8 cellular contexts compared by ENCODE assay signal in the genomic region with DNA sequence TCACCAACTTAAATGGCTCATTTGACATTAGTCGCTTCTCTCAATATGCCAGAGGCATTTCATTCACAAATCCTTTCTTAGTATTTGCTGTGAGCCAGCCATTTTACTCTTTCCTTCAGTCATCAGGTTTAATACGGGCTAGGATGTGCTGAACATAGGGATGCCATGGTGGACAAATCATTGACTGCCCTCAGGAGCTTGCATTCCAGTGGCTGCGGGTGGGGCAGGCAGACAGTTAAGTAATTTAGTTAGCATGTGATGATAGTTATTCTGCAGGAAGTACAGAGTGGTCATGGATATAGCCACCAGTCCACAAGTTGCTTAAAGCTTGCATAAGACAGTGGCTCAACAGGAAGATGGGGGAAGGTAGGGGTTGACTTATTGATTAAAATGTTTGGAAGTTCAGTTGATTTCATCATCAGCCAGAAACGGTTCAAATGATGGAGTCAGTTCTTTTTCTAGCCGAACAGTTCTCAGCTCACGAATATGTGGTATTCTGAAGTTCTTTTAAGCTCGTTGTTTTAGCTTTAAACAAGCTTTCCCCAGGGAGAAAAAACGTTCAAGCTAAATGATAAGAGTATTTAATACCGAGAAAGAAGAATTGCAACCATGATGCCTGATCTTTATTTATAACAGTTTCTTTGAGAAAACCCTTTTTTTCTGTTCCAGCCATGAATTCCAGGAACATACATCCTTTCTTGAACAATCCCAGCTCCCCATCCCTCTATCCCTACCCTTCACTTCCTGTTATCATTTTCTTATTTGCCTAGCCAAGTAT. TPM values are rescaled to one million over a fixed set of nuclear protein-coding genes. Genes with fewer than 3 reads are reported as not detected.
DNase-seq lines count a peak whose midpoint lies in the region; ATAC-seq, FAIRE-seq and TF ChIP-seq lines count a peak whose summit lies in the region.

No MANE protein-coding gene starts in this region.

- no peak overlapping the region for H3K4me2 ChIP-seq in K562 (ENCODE audit: insufficient read depth, low read length)

- H3K27ac ChIP-seq in HUES6 (ENCODE audit: low read depth, low read length), result no peak overlapping the region
- H3K27ac ChIP-seq in K562 (ENCODE audit: extremely low read depth, low read depth, low read length), result no peak overlapping the region

- ATAC-seq in K562, result peak; percentile 9; the same call in 1 of the 3 replicates
- no peak for ATAC-seq in GM19023 (IDR thresholded peaks at IDR 0.05; ENCODE audit: unreplicated experiment)
- ATAC-seq in HG03571 (IDR thresholded peaks at IDR 0.05; ENCODE audit: unreplicated experiment), result no peak

- H3K79me2 ChIP-seq in K562 (ENCODE audit: control insufficient read depth, insufficient read depth, low read length), result no peaks in the 10 kb centered on the region

- H3K27me3 ChIP-seq in HUES6 (ENCODE audit: control insufficient read depth, insufficient read depth, low read length) (no peaks in the 10 kb centered on the region), K562 (ENCODE audit: control insufficient read depth in 2 of 2, insufficient read depth in 2 of 2, low read length in 2 of 2) (peaks cover 12 to 18% of the 10 kb centered on the region in 2 experiments; a peak in 4 of 5 replicates)

- H3K4me3 ChIP-seq in AG09309 (ENCODE audit: control insufficient read depth, low read depth, low read length) (peak overlapping the region; percentile 73), HUES6 (ENCODE audit: low read depth, low read length) (peak overlapping the region; percentile 70), K562 (no peak overlapping the region)

- H2AFZ ChIP-seq in K562 (ENCODE audit: low read depth, low read length), result no peak overlapping the region

- DNase-seq in AG09309 (ENCODE audit: low read depth) (peak; percentile 97), K562 (ENCODE audit: extremely low read depth in 1 of 4, low spot score in 3 of 4) (no peak), kidney tubule cell (ENCODE audit: low spot score) (peak; percentile 92), type B pancreatic cell (ENCODE audit: extremely low spot score, unreplicated experiment) (no peak), COLO829 (ENCODE audit: low spot score) (no peak)

- CTCF ChIA-PET in K562 (lab: Yijun Ruan, JAX; ENCODE audit: low intra/inter-chr PET ratio), result interaction anchor here (0.6 to 0.7 kb wide), 2 partner anchors 42 to 170 kb away, joined by 3 read pairs; no protein-coding TSS in a partner anchor

- no peaks in the 10 kb centered on the region for H3K9me3 ChIP-seq in HUES6 (ENCODE audit: control insufficient read depth, insufficient read depth, low read depth, low read length)
- no peaks in the 10 kb centered on the region for H3K9me3 ChIP-seq in K562 (replicated peaks; ENCODE audit: control insufficient read depth, insufficient read depth, low read depth, low read length)

- TSS peak; percentile 38 for BruUV-seq in K562 (replicated peaks; lab: Mats Ljungman, UMichigan)

- in situ Hi-C loops in K562 (cut with MboI), result loop anchor here (10.0 kb wide), 1 partner anchor 263 kb away; no protein-coding TSS in a partner anchor

- no peaks in the 10 kb centered on the region for H3K36me3 Mint-ChIP-seq in type B pancreatic cell

- peak overlapping the region; percentile 78 for H3K27ac Mint-ChIP-seq in type B pancreatic cell

- TF ChIP-seq POLR2A in K562 (conservative IDR thresholded peaks at IDR 0.05), result no peak

- POLR2A ChIA-PET in K562 (lab: Yijun Ruan, JAX), result interaction anchor here (0.6 kb wide), 2 partner anchors 70 to 185 kb away, joined by 3 to 5 read pairs; no protein-coding TSS in a partner anchor

- no peaks in the 10 kb centered on the region for H4K20me1 ChIP-seq in K562 (replicated peaks; ENCODE audit: control insufficient read depth, insufficient read depth, low read length)

- peaks cover 13% of the 10 kb centered on the region for H3K27me3 Mint-ChIP-seq in type B pancreatic cell

- H3K4me3 Mint-ChIP-seq in type B pancreatic cell, result peak overlapping the region; percentile 86

- H3K36me3 ChIP-seq in HUES6 (ENCODE audit: control insufficient read depth, insufficient read depth, low read length), result no peaks in the 10 kb centered on the region
- H3K36me3 ChIP-seq in K562 (ENCODE audit: control insufficient read depth, insufficient read depth, low read length), result no peaks in the 10 kb centered on the region

- H3K9me3 Mint-ChIP-seq in type B pancreatic cell, result no peaks in the 10 kb centered on the region

- intact Hi-C loops in K562 (cut with micrococcal nuclease), result no loop called here

- H3K4me1 Mint-ChIP-seq in type B pancreatic cell (ENCODE audit: unreplicated experiment), result peaks cover 10% of the 10 kb centered on the region

- FAIRE-seq in K562 (lab: Jason Lieb, UNC), result no peak

- H3K4me1 ChIP-seq in HUES6 (ENCODE audit: control insufficient read depth, insufficient read depth, low read length), result peaks cover 30% of the 10 kb centered on the region
- H3K4me1 ChIP-seq in K562 (replicated peaks in 1 of 2; ENCODE audit: control insufficient read depth in 2 of 2, insufficient read depth in 2 of 2, low read length in 2 of 2), result peaks cover 0 to 12% of the 10 kb centered on the region in 2 experiments; a peak in 2 of 5 replicates

- TF ChIP-seq CTCF in AG09309 (IDR thresholded peaks at IDR 0.05; ENCODE audit: control insufficient read depth, insufficient read depth, low read depth, low read length, missing control alignments) (no peak), K562 (IDR thresholded peaks at IDR 0.05 in 2 of 3, conservative IDR thresholded peaks at IDR 0.05 in 1 of 3; ENCODE audit: insufficient read depth in 2 of 3, low read depth in 1 of 3, low read length in 3 of 3) (no peak), type B pancreatic cell (conservative IDR thresholded peaks at IDR 0.05) (no peak)

- peak; percentile 9 to 32; a peak in 2 of 4 replicates for TF ChIP-seq RAD21 in K562 (CRISPR knock-in tag; conservative IDR thresholded peaks at IDR 0.05 in 1 of 2, IDR thresholded peaks at IDR 0.05 in 1 of 2)

- H3K9ac ChIP-seq in HUES6 (ENCODE audit: low read length) (peak overlapping the region; percentile 75), K562 (ENCODE audit: insufficient read depth in 1 of 2, low read depth in 2 of 2, low read length in 2 of 2) (no peak overlapping the region)

- peak; percentile 82 for TF ChIP-seq EP300 in K562 (IDR thresholded peaks at IDR 0.05; ENCODE audit: low read length)

- no peaks in the 10 kb centered on the region for H3K9me1 ChIP-seq in K562 (ENCODE audit: control insufficient read depth, insufficient read depth, low read length)

- WGBS in K562 (ENCODE audit: insufficient coverage, low coverage, missing lambda C conversion rate), result 6% methylated on average over 9 of the region's 9 CpGs

TF ChIP-seq in K562, 482 proteins besides CTCF, POLR2A, EP300 and RAD21 (continues in another document):
- TF ChIP-seq ZNF354B (CRISPR knock-in tag; IDR thresholded peaks at IDR 0.05) (0 out of 2 replicates have a peak, but pooled peaks have one; percentile 45), KLF6 (CRISPR knock-in tag; IDR thresholded peaks at IDR 0.05; ENCODE audit: borderline replicate concordance) (peak; percentile 13; the same call in 1 of the 2 replicates), SMAD3 (CRISPR knock-in tag; conservative IDR thresholded peaks at IDR 0.05) (peak; percentile 39; the same call in 1 of the 2 replicates), MCM2 (IDR thresholded peaks at IDR 0.05; ENCODE audit: low read depth) (no peak), ZBTB17 (CRISPR knock-in tag; IDR thresholded peaks at IDR 0.05) (no peak), ZNF165 (CRISPR knock-in tag; IDR thresholded peaks at IDR 0.05; ENCODE audit: borderline replicate concordance) (0 out of 2 replicates have a peak, but pooled peaks have one; percentile 61), SUPT5H (IDR thresholded peaks at IDR 0.05) (no peak), POLR2H (tag; IDR thresholded peaks at IDR 0.05; ENCODE audit: low read depth) (peak; percentile 95), CEBPG (CRISPR knock-in tag; IDR thresholded peaks at IDR 0.05) (peak; percentile 94), CEBPG (tag; conservative IDR thresholded peaks at IDR 0.05 in 1 of 2, IDR thresholded peaks at IDR 0.05 in 1 of 2) (peak; percentile 96 to 100)
- TF ChIP-seq, protein P1, sequence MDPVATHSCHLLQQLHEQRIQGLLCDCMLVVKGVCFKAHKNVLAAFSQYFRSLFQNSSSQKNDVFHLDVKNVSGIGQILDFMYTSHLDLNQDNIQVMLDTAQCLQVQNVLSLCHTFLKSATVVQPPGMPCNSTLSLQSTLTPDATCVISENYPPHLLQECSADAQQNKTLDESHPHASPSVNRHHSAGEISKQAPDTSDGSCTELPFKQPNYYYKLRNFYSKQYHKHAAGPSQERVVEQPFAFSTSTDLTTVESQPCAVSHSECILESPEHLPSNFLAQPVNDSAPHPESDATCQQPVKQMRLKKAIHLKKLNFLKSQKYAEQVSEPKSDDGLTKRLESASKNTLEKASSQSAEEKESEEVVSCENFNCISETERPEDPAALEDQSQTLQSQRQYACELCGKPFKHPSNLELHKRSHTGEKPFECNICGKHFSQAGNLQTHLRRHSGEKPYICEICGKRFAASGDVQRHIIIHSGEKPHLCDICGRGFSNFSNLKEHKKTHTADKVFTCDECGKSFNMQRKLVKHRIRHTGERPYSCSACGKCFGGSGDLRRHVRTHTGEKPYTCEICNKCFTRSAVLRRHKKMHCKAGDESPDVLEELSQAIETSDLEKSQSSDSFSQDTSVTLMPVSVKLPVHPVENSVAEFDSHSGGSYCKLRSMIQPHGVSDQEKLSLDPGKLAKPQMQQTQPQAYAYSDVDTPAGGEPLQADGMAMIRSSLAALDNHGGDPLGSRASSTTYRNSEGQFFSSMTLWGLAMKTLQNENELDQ (CRISPR knock-in tag; IDR thresholded peaks at IDR 0.05; ENCODE audit: borderline replicate concordance), result no peak

RNA-seq across cellular contexts. Expression of a gene that starts 1.4 kb away (rescaled TPM):
- total RNA-seq in K562 (2011; cell fraction: chromatin; rRNA removed; ENCODE audit: low replicate concordance), result 0.37 and 0.49 TPM in 2 replicates
- total RNA-seq in K562 (2011; cell fraction: nucleolus; rRNA removed), result 0.26 and 0.67 TPM in 2 replicates
- total RNA-seq in K562 (2011; cell fraction: nucleoplasm; rRNA removed), result 0.38 and 1.1 TPM in 2 replicates
- total RNA-seq in K562 (2014; rRNA removed), result 0.36 and 1.5 TPM in 2 replicates
- 1.2 and 2.3 TPM in 2 replicates for total RNA-seq in K562 (2014; rRNA removed; fragmentation: Illumina TruSeq; extraction: Trizol)
- total RNA-seq in K562 (2015; rRNA removed; fragmentation: Illumina TruSeq; extraction: Trizol), result 2.1 and 2.3 TPM in 2 replicates
- 2.4 and 2.7 TPM in 2 replicates for total RNA-seq in K562 (2021)
- polyA plus RNA-seq in K562 (2011; rRNA removed), result 0.24 and 0.35 TPM in 2 replicates
- 0.06 and 0.16 TPM in 2 replicates for polyA plus RNA-seq in K562 (2011; cell fraction: cytosol; rRNA removed)
- 0.88 and 2.0 TPM in 2 replicates for polyA plus RNA-seq in K562 (2011; cell fraction: nucleus; rRNA removed)
- 1.7 and 26.4 TPM in 2 replicates for polyA plus RNA-seq in K562 (2012)
- polyA plus RNA-seq in K562 (2014; fragmentation: Illumina TruSeq; extraction: Trizol), result 1.4 and 1.7 TPM in 2 replicates
- polyA plus RNA-seq in K562 (2014; fragmentation: Nextera tagmentation; extraction: Ambion mirVana), result under 1 TPM; 0.35 to 0.52 TPM
- 1.00 and 2.7 TPM in 2 replicates for polyA plus RNA-seq in K562 (2014; rRNA removed)
- 0.11 and 0.84 TPM in 2 replicates for polyA minus RNA-seq in K562 (2011; rRNA and poly(A)+ RNA removed)
- polyA minus RNA-seq in K562 (2011; cell fraction: cytosol; rRNA and poly(A)+ RNA removed), result 0.19 TPM in 1 of 2 replicates, not detected in the other
- polyA minus RNA-seq in K562 (2011; cell fraction: nucleus; rRNA and poly(A)+ RNA removed), result 0.27 and 0.67 TPM in 2 replicates
- 3.4 and 3.9 TPM in 2 replicates for total RNA-seq in type B pancreatic cell (ENCODE audit: low replicate concordance)

Comparison
In these comparisons a context has a peak if more than half of its experiments do, and no peak if none do; other contexts are left out.
1. DNase-seq: peak in AG09309 (single experiment) and kidney tubule cell (single experiment); none in K562 (0 of 4), type B pancreatic cell (single experiment) and COLO829 (single experiment).